Comparison of ENCODE assay signal across 8 cellular contexts in genomic region chr5:82793808-82794419, GRCh38.
DNase-seq lines count a peak whose midpoint lies in the region; ATAC-seq and TF ChIP-seq lines count a peak whose summit lies in the region.

No MANE protein-coding gene starts in this region.

- H3K27me3 ChIP-seq in MM.1S (replicated peaks; ENCODE audit: insufficient read depth, low read length) = no peaks in the 10 kb centered on the region

- H3K9me3 ChIP-seq in MM.1S (replicated peaks; ENCODE audit: insufficient read depth, low read length) = no peaks in the 10 kb centered on the region

- no peak overlapping the region for H3K27ac ChIP-seq in MM.1S (ENCODE audit: low read length)

- no peaks in the 10 kb centered on the region for H3K79me2 ChIP-seq in MM.1S (ENCODE audit: low read length)

- H3K9me2 ChIP-seq in MM.1S (replicated peaks; ENCODE audit: insufficient read depth, low read length) = no peaks in the 10 kb centered on the region

- peak; percentile 79 for TF ChIP-seq CTCF in MM.1S (IDR thresholded peaks at IDR 0.05; ENCODE audit: low read length)

- H3F3A ChIP-seq in MM.1S (ENCODE audit: insufficient read depth, low read length) = no peaks in the 10 kb centered on the region

- H2AFZ ChIP-seq in MM.1S (ENCODE audit: low read length) = no peak overlapping the region

- DNase-seq in ELR (ENCODE audit: low read depth) (peak; percentile 47), MM.1S (peak; percentile 47), kidney glomerular epithelial cell (lab: John Stamatoyannopoulos, UW) (peak; percentile 5), NK-92 (lab: John Stamatoyannopoulos, UW; ENCODE audit: unreplicated experiment) (no peak)
- DNase-seq in activated naive CD4-positive, alpha-beta T cell treated with anti-CD3 and anti-CD28 coated beads, Interleukin-2, amount 50 U/mL, for 16 hours = peak; percentile 14
- peak; percentile 71 for DNase-seq in stimulated activated CD8-positive, alpha-beta memory T cell treated with anti-CD3 and anti-CD28 coated beads, Interleukin-4, amount 100 ng/mL, for 48 hours

- no peaks in the 10 kb centered on the region for H3K36me3 ChIP-seq in MM.1S (replicated peaks; ENCODE audit: insufficient read depth, low read length)

- ATAC-seq in HG02642 (IDR thresholded peaks at IDR 0.05; ENCODE audit: poor library complexity, unreplicated experiment) = no peak
- ATAC-seq in GM18873 (IDR thresholded peaks at IDR 0.05; ENCODE audit: low FRiP score, unreplicated experiment) = no peak

- no peak overlapping the region for H3K9ac ChIP-seq in MM.1S (ENCODE audit: low read length)

- no peak overlapping the region for H3K4me3 ChIP-seq in MM.1S (ENCODE audit: low read length)

- no peaks in the 10 kb centered on the region for H4K20me1 ChIP-seq in MM.1S (ENCODE audit: insufficient read depth, low read length)

- H3K4me1 ChIP-seq in MM.1S (ENCODE audit: low read length) = no peaks in the 10 kb centered on the region

- no peak overlapping the region for H3K4me2 ChIP-seq in MM.1S (ENCODE audit: low read depth, low read length)
